ENCODE assay signal across 1 cellular context in the genomic region with DNA sequence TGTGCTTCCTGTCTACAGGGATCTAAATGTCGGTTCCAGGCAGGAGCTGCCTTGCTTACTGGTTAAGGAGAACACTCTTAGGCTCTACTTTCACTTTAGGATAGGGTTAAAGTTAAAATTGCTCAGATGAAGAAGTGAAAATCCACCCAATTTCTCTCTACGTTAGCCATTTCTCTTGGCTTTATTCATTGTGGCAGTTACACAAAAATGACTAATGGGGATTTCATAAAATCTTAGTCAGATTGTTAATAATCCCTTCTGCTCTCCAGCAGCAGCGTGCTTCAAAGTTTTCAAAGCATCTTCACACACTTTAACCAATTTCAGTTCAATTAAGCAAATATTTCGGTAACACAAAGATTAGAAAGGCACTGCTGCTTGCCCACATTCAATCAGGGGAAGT.
TF ChIP-seq lines count a peak whose summit lies in the region.

No MANE protein-coding gene starts in this region.

TF ChIP-seq in GM12878, 131 proteins besides CTCF, POLR2A, EP300 and RAD21 (continued from another document and continues in another):
- TF ChIP-seq, protein P1, sequence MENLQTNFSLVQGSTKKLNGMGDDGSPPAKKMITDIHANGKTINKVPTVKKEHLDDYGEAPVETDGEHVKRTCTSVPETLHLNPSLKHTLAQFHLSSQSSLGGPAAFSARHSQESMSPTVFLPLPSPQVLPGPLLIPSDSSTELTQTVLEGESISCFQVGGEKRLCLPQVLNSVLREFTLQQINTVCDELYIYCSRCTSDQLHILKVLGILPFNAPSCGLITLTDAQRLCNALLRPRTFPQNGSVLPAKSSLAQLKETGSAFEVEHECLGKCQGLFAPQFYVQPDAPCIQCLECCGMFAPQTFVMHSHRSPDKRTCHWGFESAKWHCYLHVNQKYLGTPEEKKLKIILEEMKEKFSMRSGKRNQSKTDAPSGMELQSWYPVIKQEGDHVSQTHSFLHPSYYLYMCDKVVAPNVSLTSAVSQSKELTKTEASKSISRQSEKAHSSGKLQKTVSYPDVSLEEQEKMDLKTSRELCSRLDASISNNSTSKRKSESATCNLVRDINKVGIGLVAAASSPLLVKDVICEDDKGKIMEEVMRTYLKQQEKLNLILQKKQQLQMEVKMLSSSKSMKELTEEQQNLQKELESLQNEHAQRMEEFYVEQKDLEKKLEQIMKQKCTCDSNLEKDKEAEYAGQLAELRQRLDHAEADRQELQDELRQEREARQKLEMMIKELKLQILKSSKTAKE (IDR thresholded peaks at IDR 0.05; ENCODE audit: low read depth, poor library complexity, severe bottlenecking) = peak; percentile 41
- TF ChIP-seq ZSCAN29 (IDR thresholded peaks at IDR 0.05) (no peak), CEBPB (IDR thresholded peaks at IDR 0.05; ENCODE audit: borderline replicate concordance in 1 of 2, low read depth in 2 of 2, low read length in 2 of 2) (0 out of 4 replicates have a peak, but pooled peaks of 1 of the 2 experiments have one; percentile 27), TBL1XR1 (IDR thresholded peaks at IDR 0.05; ENCODE audit: low read depth, low read length) (no peak; the same call in 1 of the 2 replicates), BHLHE40 (IDR thresholded peaks at IDR 0.05; ENCODE audit: borderline replicate concordance in 1 of 2, low read depth in 2 of 2, low read length in 1 of 2) (peak in 1 of 2 experiments; percentile 61; a peak in 2 of 4 replicates), SMC3 (IDR thresholded peaks at IDR 0.05; ENCODE audit: borderline replicate concordance, low read length) (no peak), ZNF217 (IDR thresholded peaks at IDR 0.05) (peak; percentile 76; the same call in 1 of the 2 replicates), MTA2 (IDR thresholded peaks at IDR 0.05; ENCODE audit: low read depth) (peak; percentile 90), MYC (IDR thresholded peaks at IDR 0.05; ENCODE audit: insufficient read depth, insufficient read length, insufficient replicate concordance, low read length, severe bottlenecking) (no peak), CREM (IDR thresholded peaks at IDR 0.05; ENCODE audit: low read depth) (peak; percentile 39; the same call in 1 of the 2 replicates), NR2C1 (IDR thresholded peaks at IDR 0.05) (no peak), CREB1 (IDR thresholded peaks at IDR 0.05; ENCODE audit: low read depth) (no peak), CHD1 (IDR thresholded peaks at IDR 0.05; ENCODE audit: low read depth, low read length) (no peak), IKZF1 (conservative IDR thresholded peaks at IDR 0.05) (peak; percentile 55), POU2F2 (IDR thresholded peaks at IDR 0.05; ENCODE audit: borderline replicate concordance, low read depth, low read length) (no peak), KAT2A (conservative IDR thresholded peaks at IDR 0.05; ENCODE audit: control insufficient read depth, low read depth, low read length) (no peak), SP1 (IDR thresholded peaks at IDR 0.05; ENCODE audit: low read depth, low read length) (peak; percentile 12), STAT1 (conservative IDR thresholded peaks at IDR 0.05) (no peak), KLF5 (IDR thresholded peaks at IDR 0.05; ENCODE audit: partially characterized antibody) (no peak), SIX5 (IDR thresholded peaks at IDR 0.05; ENCODE audit: low read depth, low read length, severe bottlenecking) (no peak), FOS (IDR thresholded peaks at IDR 0.05; ENCODE audit: borderline replicate concordance, extremely low read depth, insufficient read length) (no peak), ATF7 (IDR thresholded peaks at IDR 0.05; ENCODE audit: low read depth) (peak; percentile 16; the same call in 1 of the 2 replicates), HDAC6 (IDR thresholded peaks at IDR 0.05; ENCODE audit: unreplicated experiment) (no peak), DPF2 (IDR thresholded peaks at IDR 0.05) (peak; percentile 66; the same call in 1 of the 2 replicates), LARP7 (IDR thresholded peaks at IDR 0.05) (no peak), SMARCA5 (IDR thresholded peaks at IDR 0.05) (no peak), GATAD2B (conservative IDR thresholded peaks at IDR 0.05; ENCODE audit: low read depth) (no peak), GABPA (IDR thresholded peaks at IDR 0.05; ENCODE audit: low read depth) (no peak), SIN3A (IDR thresholded peaks at IDR 0.05; ENCODE audit: low read depth, low read length) (no peak), NFXL1 (IDR thresholded peaks at IDR 0.05; ENCODE audit: borderline replicate concordance) (no peak), BCL11A (IDR thresholded peaks at IDR 0.05; ENCODE audit: low read depth, low read length) (peak; percentile 46; the same call in 1 of the 2 replicates), MEF2B (IDR thresholded peaks at IDR 0.05; ENCODE audit: partially characterized antibody, poor library complexity, severe bottlenecking) (no peak)
- TF ChIP-seq, protein P2, sequence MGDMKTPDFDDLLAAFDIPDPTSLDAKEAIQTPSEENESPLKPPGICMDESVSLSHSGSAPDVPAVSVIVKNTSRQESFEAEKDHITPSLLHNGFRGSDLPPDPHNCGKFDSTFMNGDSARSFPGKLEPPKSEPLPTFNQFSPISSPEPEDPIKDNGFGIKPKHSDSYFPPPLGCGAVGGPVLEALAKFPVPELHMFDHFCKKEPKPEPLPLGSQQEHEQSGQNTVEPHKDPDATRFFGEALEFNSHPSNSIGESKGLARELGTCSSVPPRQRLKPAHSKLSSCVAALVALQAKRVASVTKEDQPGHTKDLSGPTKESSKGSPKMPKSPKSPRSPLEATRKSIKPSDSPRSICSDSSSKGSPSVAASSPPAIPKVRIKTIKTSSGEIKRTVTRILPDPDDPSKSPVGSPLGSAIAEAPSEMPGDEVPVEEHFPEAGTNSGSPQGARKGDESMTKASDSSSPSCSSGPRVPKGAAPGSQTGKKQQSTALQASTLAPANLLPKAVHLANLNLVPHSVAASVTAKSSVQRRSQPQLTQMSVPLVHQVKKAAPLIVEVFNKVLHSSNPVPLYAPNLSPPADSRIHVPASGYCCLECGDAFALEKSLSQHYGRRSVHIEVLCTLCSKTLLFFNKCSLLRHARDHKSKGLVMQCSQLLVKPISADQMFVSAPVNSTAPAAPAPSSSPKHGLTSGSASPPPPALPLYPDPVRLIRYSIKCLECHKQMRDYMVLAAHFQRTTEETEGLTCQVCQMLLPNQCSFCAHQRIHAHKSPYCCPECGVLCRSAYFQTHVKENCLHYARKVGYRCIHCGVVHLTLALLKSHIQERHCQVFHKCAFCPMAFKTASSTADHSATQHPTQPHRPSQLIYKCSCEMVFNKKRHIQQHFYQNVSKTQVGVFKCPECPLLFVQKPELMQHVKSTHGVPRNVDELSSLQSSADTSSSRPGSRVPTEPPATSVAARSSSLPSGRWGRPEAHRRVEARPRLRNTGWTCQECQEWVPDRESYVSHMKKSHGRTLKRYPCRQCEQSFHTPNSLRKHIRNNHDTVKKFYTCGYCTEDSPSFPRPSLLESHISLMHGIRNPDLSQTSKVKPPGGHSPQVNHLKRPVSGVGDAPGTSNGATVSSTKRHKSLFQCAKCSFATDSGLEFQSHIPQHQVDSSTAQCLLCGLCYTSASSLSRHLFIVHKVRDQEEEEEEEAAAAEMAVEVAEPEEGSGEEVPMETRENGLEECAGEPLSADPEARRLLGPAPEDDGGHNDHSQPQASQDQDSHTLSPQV (IDR thresholded peaks at IDR 0.05) = no peak
- TF ChIP-seq, protein P3, sequence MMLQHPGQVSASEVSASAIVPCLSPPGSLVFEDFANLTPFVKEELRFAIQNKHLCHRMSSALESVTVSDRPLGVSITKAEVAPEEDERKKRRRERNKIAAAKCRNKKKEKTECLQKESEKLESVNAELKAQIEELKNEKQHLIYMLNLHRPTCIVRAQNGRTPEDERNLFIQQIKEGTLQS (IDR thresholded peaks at IDR 0.05; ENCODE audit: borderline replicate concordance, extremely low read depth, low read depth, low read length) = no peak
- TF ChIP-seq, protein P4, sequence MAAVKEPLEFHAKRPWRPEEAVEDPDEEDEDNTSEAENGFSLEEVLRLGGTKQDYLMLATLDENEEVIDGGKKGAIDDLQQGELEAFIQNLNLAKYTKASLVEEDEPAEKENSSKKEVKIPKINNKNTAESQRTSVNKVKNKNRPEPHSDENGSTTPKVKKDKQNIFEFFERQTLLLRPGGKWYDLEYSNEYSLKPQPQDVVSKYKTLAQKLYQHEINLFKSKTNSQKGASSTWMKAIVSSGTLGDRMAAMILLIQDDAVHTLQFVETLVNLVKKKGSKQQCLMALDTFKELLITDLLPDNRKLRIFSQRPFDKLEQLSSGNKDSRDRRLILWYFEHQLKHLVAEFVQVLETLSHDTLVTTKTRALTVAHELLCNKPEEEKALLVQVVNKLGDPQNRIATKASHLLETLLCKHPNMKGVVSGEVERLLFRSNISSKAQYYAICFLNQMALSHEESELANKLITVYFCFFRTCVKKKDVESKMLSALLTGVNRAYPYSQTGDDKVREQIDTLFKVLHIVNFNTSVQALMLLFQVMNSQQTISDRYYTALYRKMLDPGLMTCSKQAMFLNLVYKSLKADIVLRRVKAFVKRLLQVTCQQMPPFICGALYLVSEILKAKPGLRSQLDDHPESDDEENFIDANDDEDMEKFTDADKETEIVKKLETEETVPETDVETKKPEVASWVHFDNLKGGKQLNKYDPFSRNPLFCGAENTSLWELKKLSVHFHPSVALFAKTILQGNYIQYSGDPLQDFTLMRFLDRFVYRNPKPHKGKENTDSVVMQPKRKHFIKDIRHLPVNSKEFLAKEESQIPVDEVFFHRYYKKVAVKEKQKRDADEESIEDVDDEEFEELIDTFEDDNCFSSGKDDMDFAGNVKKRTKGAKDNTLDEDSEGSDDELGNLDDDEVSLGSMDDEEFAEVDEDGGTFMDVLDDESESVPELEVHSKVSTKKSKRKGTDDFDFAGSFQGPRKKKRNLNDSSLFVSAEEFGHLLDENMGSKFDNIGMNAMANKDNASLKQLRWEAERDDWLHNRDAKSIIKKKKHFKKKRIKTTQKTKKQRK (IDR thresholded peaks at IDR 0.05; ENCODE audit: low read depth, low read length) = no peak
- TF ChIP-seq, protein P5, sequence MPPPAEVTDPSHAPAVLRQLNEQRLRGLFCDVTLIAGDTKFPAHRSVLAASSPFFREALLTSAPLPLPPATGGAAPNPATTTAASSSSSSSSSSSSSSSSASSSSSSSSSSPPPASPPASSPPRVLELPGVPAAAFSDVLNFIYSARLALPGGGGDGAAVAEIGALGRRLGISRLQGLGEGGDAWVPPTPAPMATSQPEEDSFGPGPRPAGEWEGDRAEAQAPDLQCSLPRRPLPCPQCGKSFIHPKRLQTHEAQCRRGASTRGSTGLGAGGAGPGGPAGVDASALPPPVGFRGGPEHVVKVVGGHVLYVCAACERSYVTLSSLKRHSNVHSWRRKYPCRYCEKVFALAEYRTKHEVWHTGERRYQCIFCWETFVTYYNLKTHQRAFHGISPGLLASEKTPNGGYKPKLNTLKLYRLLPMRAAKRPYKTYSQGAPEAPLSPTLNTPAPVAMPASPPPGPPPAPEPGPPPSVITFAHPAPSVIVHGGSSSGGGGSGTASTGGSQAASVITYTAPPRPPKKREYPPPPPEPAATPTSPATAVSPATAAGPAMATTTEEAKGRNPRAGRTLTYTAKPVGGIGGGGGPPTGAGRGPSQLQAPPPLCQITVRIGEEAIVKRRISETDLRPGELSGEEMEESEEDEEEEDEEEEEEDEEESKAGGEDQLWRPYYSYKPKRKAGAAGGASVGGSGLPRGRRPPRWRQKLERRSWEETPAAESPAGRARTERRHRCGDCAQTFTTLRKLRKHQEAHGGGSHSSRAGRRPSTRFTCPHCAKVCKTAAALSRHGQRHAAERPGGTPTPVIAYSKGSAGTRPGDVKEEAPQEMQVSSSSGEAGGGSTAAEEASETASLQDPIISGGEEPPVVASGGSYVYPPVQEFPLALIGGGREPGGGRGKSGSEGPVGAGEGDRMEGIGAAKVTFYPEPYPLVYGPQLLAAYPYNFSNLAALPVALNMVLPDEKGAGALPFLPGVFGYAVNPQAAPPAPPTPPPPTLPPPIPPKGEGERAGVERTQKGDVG (CRISPR knock-in tag; IDR thresholded peaks at IDR 0.05) = no peak
- TF ChIP-seq, protein P6, sequence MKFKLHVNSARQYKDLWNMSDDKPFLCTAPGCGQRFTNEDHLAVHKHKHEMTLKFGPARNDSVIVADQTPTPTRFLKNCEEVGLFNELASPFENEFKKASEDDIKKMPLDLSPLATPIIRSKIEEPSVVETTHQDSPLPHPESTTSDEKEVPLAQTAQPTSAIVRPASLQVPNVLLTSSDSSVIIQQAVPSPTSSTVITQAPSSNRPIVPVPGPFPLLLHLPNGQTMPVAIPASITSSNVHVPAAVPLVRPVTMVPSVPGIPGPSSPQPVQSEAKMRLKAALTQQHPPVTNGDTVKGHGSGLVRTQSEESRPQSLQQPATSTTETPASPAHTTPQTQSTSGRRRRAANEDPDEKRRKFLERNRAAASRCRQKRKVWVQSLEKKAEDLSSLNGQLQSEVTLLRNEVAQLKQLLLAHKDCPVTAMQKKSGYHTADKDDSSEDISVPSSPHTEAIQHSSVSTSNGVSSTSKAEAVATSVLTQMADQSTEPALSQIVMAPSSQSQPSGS (IDR thresholded peaks at IDR 0.05; ENCODE audit: low read length) = peak; percentile 52
- TF ChIP-seq, protein P7, sequence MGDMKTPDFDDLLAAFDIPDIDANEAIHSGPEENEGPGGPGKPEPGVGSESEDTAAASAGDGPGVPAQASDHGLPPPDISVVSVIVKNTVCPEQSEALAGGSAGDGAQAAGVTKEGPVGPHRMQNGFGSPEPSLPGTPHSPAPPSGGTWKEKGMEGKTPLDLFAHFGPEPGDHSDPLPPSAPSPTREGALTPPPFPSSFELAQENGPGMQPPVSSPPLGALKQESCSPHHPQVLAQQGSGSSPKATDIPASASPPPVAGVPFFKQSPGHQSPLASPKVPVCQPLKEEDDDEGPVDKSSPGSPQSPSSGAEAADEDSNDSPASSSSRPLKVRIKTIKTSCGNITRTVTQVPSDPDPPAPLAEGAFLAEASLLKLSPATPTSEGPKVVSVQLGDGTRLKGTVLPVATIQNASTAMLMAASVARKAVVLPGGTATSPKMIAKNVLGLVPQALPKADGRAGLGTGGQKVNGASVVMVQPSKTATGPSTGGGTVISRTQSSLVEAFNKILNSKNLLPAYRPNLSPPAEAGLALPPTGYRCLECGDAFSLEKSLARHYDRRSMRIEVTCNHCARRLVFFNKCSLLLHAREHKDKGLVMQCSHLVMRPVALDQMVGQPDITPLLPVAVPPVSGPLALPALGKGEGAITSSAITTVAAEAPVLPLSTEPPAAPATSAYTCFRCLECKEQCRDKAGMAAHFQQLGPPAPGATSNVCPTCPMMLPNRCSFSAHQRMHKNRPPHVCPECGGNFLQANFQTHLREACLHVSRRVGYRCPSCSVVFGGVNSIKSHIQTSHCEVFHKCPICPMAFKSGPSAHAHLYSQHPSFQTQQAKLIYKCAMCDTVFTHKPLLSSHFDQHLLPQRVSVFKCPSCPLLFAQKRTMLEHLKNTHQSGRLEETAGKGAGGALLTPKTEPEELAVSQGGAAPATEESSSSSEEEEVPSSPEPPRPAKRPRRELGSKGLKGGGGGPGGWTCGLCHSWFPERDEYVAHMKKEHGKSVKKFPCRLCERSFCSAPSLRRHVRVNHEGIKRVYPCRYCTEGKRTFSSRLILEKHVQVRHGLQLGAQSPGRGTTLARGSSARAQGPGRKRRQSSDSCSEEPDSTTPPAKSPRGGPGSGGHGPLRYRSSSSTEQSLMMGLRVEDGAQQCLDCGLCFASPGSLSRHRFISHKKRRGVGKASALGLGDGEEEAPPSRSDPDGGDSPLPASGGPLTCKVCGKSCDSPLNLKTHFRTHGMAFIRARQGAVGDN (IDR thresholded peaks at IDR 0.05) = no peak
